Comparison of ENCODE assay signal across 8 cellular contexts in genomic region chr7:76626581-76626980, GRCh38. TPM values are rescaled to one million over a fixed set of nuclear protein-coding genes. Genes with fewer than 3 reads are reported as not detected.
DNase-seq lines count a peak whose midpoint lies in the region; ATAC-seq and TF ChIP-seq lines count a peak whose summit lies in the region.
"Not testable (repeated sequence)": the region's sequence is repeated elsewhere in the genome, so short reads cannot be mapped to it uniquely, and the experiment has no call there.

No MANE protein-coding gene starts in this region.

- H3K4me3 Mint-ChIP-seq in activated CD8-positive, alpha-beta T cell treated with anti-CD3 and anti-CD28 coated beads for 36 hours: peak overlapping the region; percentile 87
- H3K4me3 Mint-ChIP-seq in dendritic cell treated with granulocyte-macrophage colony-stimulating factor and Interleukin-4, amounts not matched to agents 40 ng/mL and 50 ng/mL, for 4 days: peak overlapping the region; percentile 81

- H4K12ac ChIP-seq in trophoblast cell (ENCODE audit: low read depth, low read length): not testable (repeated sequence)

- not testable (repeated sequence) for H2BK5ac ChIP-seq in trophoblast cell (ENCODE audit: low read depth, low read length, poor library complexity)

- H2BK120ac ChIP-seq in trophoblast cell (ENCODE audit: insufficient read depth, low read length, poor library complexity): not testable (repeated sequence)

- not testable (repeated sequence) for H2BK12ac ChIP-seq in trophoblast cell (ENCODE audit: low read length)

- intact Hi-C loops in activated CD8-positive, alpha-beta T cell treated with anti-CD3 and anti-CD28 coated beads for 36 hours (cut with micrococcal nuclease); dendritic cell treated with granulocyte-macrophage colony-stimulating factor and Interleukin-4, amounts not matched to agents 40 ng/mL and 50 ng/mL, for 4 days (cut with micrococcal nuclease): not testable (repeated sequence)

- H3K9me3 ChIP-seq in iPS-18c (ENCODE audit: control insufficient read depth, insufficient read depth, low read length); trophoblast cell (ENCODE audit: insufficient read depth, low read depth, low read length): not testable (repeated sequence)

- no CpG with 5 or more reads among the region's 34 CpGs for WGBS in trophoblast cell (ENCODE audit: extremely low coverage, insufficient coverage, insufficient read length)

- H3K27me3 ChIP-seq in trophoblast cell (ENCODE audit: insufficient read depth, low read length): not testable (repeated sequence)

- H2AK5ac ChIP-seq in trophoblast cell (ENCODE audit: low read length): not testable (repeated sequence)

- not testable (repeated sequence) for H3K36me3 Mint-ChIP-seq in activated CD8-positive, alpha-beta T cell treated with anti-CD3 and anti-CD28 coated beads for 36 hours (ENCODE audit: low read depth)
- peaks cover 17% of the 10 kb centered on the region for H3K36me3 Mint-ChIP-seq in dendritic cell treated with granulocyte-macrophage colony-stimulating factor and Interleukin-4, amounts not matched to agents 40 ng/mL and 50 ng/mL, for 4 days (ENCODE audit: low read depth)

- not testable (repeated sequence) for H3K14ac ChIP-seq in trophoblast cell (ENCODE audit: low read length)

- H3K23ac ChIP-seq in trophoblast cell (ENCODE audit: low read length): not testable (repeated sequence)

- not testable (repeated sequence) for H3K9me3 Mint-ChIP-seq in activated CD8-positive, alpha-beta T cell treated with anti-CD3 and anti-CD28 coated beads for 36 hours; dendritic cell treated with granulocyte-macrophage colony-stimulating factor and Interleukin-4, amounts not matched to agents 40 ng/mL and 50 ng/mL, for 4 days

- DNase-seq in NCI-H2227 (lab: John Stamatoyannopoulos, UW; ENCODE audit: unreplicated experiment): peak; percentile 22
- DNase-seq in activated CD8-positive, alpha-beta T cell treated with anti-CD3 and anti-CD28 coated beads for 36 hours: peak; percentile 26
- peak in 1 of 2 donors; percentile 2 for DNase-seq in trophoblast cell

- peak overlapping the region; percentile 4 for H4K91ac ChIP-seq in trophoblast cell (ENCODE audit: low read depth, low read length)

- not testable (repeated sequence) for H3K4me1 Mint-ChIP-seq in activated CD8-positive, alpha-beta T cell treated with anti-CD3 and anti-CD28 coated beads for 36 hours (ENCODE audit: low read depth); dendritic cell treated with granulocyte-macrophage colony-stimulating factor and Interleukin-4, amounts not matched to agents 40 ng/mL and 50 ng/mL, for 4 days (ENCODE audit: low read depth)

- CTCF ChIA-PET in activated CD8-positive, alpha-beta T cell treated with anti-CD3 and anti-CD28 coated beads for 36 hours (lab: Charles Lee): not testable (repeated sequence)

- not testable (repeated sequence) for TF ChIP-seq CTCF in 22Rv1 (IDR thresholded peaks at IDR 0.05); activated CD8-positive, alpha-beta T cell treated with anti-CD3 and anti-CD28 coated beads for 36 hours (IDR thresholded peaks at IDR 0.05)

- peak overlapping the region; percentile 51 for H3K4me3 ChIP-seq in iPS-18c (ENCODE audit: insufficient read depth, low read depth, low read length)
- H3K4me3 ChIP-seq in trophoblast cell (ENCODE audit: low read depth, low read length): peak overlapping the region; percentile 77

- ATAC-seq in GM19328 (IDR thresholded peaks at IDR 0.05; ENCODE audit: unreplicated experiment): peak; percentile 28
- ATAC-seq in HG02981 (IDR thresholded peaks at IDR 0.05; ENCODE audit: unreplicated experiment): peak; percentile 51
- ATAC-seq in activated CD8-positive, alpha-beta T cell treated with anti-CD3 and anti-CD28 coated beads for 36 hours: peak; percentile 47

- peak overlapping the region; percentile 90 for H3K27ac Mint-ChIP-seq in activated CD8-positive, alpha-beta T cell treated with anti-CD3 and anti-CD28 coated beads for 36 hours
- H3K27ac Mint-ChIP-seq in dendritic cell treated with granulocyte-macrophage colony-stimulating factor and Interleukin-4, amounts not matched to agents 40 ng/mL and 50 ng/mL, for 4 days: peak overlapping the region; percentile 63

- H3K36me3 ChIP-seq in trophoblast cell (ENCODE audit: control insufficient read depth in 1 of 2, insufficient read depth in 2 of 2, low read length in 2 of 2): not testable (repeated sequence)

- not testable (repeated sequence) for H3K4me1 ChIP-seq in trophoblast cell (ENCODE audit: control insufficient read depth in 1 of 2, insufficient read depth in 2 of 2, low read length in 2 of 2)

- H3K27ac ChIP-seq in 22Rv1: peak overlapping the region; percentile 74
- H3K27ac ChIP-seq in trophoblast cell (ENCODE audit: low read depth, low read length): not testable (repeated sequence)

- not testable (repeated sequence) for H3K27me3 Mint-ChIP-seq in activated CD8-positive, alpha-beta T cell treated with anti-CD3 and anti-CD28 coated beads for 36 hours; dendritic cell treated with granulocyte-macrophage colony-stimulating factor and Interleukin-4, amounts not matched to agents 40 ng/mL and 50 ng/mL, for 4 days

- peak overlapping the region; percentile 92 for H3K4me2 ChIP-seq in trophoblast cell (ENCODE audit: low read length)

- H3K79me1 ChIP-seq in trophoblast cell (ENCODE audit: low read length): not testable (repeated sequence)

- not testable (repeated sequence) for H2AFZ ChIP-seq in trophoblast cell (ENCODE audit: insufficient read depth, low read length, poor library complexity)

- peak overlapping the region; percentile 86 for H3K9ac ChIP-seq in trophoblast cell (ENCODE audit: low read length)

- H4K8ac ChIP-seq in trophoblast cell (ENCODE audit: low read depth, low read length): not testable (repeated sequence)

- not testable (repeated sequence) for H3K18ac ChIP-seq in trophoblast cell (ENCODE audit: low read length)

- POLR2A ChIA-PET in activated CD8-positive, alpha-beta T cell treated with anti-CD3 and anti-CD28 coated beads for 36 hours (lab: Charles Lee): not testable (repeated sequence)

- H3K4ac ChIP-seq in trophoblast cell (ENCODE audit: low read depth, low read length): not testable (repeated sequence)

- H3K79me2 ChIP-seq in trophoblast cell (ENCODE audit: control insufficient read depth, insufficient read depth, low read length, poor library complexity): not testable (repeated sequence)

RNA-seq across cellular contexts. Expression of gene POMZP3, which starts 0.5 kb away (rescaled TPM):
- 10 to 100 TPM; 14.3 to 16.3 TPM for total RNA-seq in activated CD8-positive, alpha-beta T cell treated with anti-CD3 and anti-CD28 coated beads for 36 hours
- 5.5 and 5.6 TPM in 2 replicates for polyA plus RNA-seq in trophoblast cell (2013)
